Comparison of ENCODE assay signal across 12 cellular contexts in the genomic region with DNA sequence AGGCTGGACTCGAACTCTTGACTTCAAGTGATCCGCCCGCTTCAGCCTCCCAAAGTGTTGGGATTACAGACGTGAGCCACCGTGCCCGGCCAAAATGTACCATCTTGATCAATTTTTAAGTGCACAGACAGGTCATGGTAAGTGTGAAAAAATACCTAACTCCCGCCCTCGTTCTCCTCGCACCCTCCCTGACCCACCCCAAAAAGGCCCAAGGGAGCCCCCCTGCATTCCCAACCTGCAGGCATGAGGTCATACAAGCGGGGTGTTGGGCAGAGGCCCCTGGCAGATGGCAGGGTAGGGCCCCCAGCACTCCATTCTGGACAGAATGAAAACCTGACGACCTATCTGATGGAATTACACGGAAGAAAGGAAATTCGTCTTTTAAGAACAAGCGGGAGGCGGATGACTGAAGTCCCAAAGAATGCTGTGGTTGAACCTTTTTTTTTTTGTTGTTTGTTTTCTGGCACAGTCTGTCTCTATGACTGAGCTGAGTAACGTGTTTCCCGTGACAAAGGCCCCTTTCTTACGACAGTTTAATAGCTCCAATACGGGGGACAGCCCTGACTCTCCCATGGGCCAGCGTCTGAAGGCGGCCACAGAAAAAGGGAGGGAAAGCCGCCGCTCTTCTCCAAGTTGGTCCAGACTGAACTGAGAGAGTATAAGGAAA.
DNase-seq lines count a peak whose midpoint lies in the region; ATAC-seq and TF ChIP-seq lines count a peak whose summit lies in the region.
"Had no signal": no experiment of that assay in that cellular context is flagged by ENCODE, and none has a peak within 500 bp of the region (broad histone marks: within the 10 kb centered on the region; RNA-seq: fewer than 3 reads in every experiment).

No MANE protein-coding gene starts in this region.

- TF ChIP-seq CTCF in AG09319 (IDR thresholded peaks at IDR 0.05; ENCODE audit: low read depth, low read length) (no peak), endothelial cell (IDR thresholded peaks at IDR 0.05; ENCODE audit: unreplicated experiment) (no peak), neural crest cell (conservative IDR thresholded peaks at IDR 0.05) (no peak)

- H3K9me3 Mint-ChIP-seq in endothelial cell (ENCODE audit: unreplicated experiment) (no peaks in the 10 kb centered on the region), neural crest cell (peaks cover 2% of the 10 kb centered on the region)

- no peaks in the 10 kb centered on the region for H3K27me3 ChIP-seq in MG63

- H3K36me3 ChIP-seq in MG63, result no peaks in the 10 kb centered on the region

- H3K4me3 Mint-ChIP-seq in endothelial cell (ENCODE audit: unreplicated experiment) (no peak overlapping the region), neural crest cell (peak overlapping the region; percentile 45)
- H3K4me3 Mint-ChIP-seq: nephron had no signal

- no peak overlapping the region for H3K4me3 ChIP-seq in MG63

- H3K27me3 Mint-ChIP-seq in endothelial cell (ENCODE audit: unreplicated experiment) (no peaks in the 10 kb centered on the region), neural crest cell (ENCODE audit: low read depth) (peaks cover 8% of the 10 kb centered on the region)

- H3K4me1 Mint-ChIP-seq in endothelial cell (ENCODE audit: unreplicated experiment) (no peaks in the 10 kb centered on the region), neural crest cell (peaks cover 52% of the 10 kb centered on the region)
- H3K4me1 Mint-ChIP-seq: nephron had no signal

- DNase-seq in AG09319 (ENCODE audit: extremely low read depth, low read depth), result peak; percentile 68
- DNase-seq in MG63, result peak; percentile 66
- no peak for DNase-seq in endothelial cell (ENCODE audit: low spot score)
- DNase-seq in neural crest cell (ENCODE audit: low read depth, low spot score), result no peak
- DNase-seq in NCI-H82 (lab: John Stamatoyannopoulos, UW), result no peak
- DNase-seq in effector CD8-positive, alpha-beta T cell (lab: John Stamatoyannopoulos, UW), result no peak
- DNase-seq in NCI-H2107 (lab: John Stamatoyannopoulos, UW), result no peak
- DNase-seq: effector CD4-positive, alpha-beta T cell; NCI-H748 treated with DMSO at 0.1 percent for 48 hours; stimulated activated CD8-positive, alpha-beta memory T cell treated with anti-CD3 and anti-CD28 coated beads, Interleukin-4, amount 100 ng/mL, for 48 hours had no signal

- H3K36me3 Mint-ChIP-seq in endothelial cell (ENCODE audit: low read depth, unreplicated experiment), result no peaks in the 10 kb centered on the region
- H3K36me3 Mint-ChIP-seq in neural crest cell (ENCODE audit: low read depth), result no peaks in the 10 kb centered on the region

- no peaks in the 10 kb centered on the region; the same call in 1 of the 2 replicates for H3K9me3 ChIP-seq in MG63

- no peak for ATAC-seq in HG03469 (IDR thresholded peaks at IDR 0.05; ENCODE audit: unreplicated experiment)

- H3K27ac Mint-ChIP-seq in endothelial cell (ENCODE audit: unreplicated experiment), result peak overlapping the region; percentile 84
- peak overlapping the region; percentile 20 for H3K27ac Mint-ChIP-seq in neural crest cell (ENCODE audit: unreplicated experiment)

Comparison
In these comparisons a context has a peak if more than half of its experiments do, and no peak if none do; other contexts are left out.
1. DNase-seq: peak in AG09319 (single experiment) and MG63 (single experiment); none in endothelial cell (single experiment), neural crest cell (single experiment), NCI-H82 (single experiment), effector CD8-positive, alpha-beta T cell (single experiment) and NCI-H2107 (single experiment).